Comparison of ENCODE assay signal across 12 cellular contexts in genomic region chr2:86305195-86305975, GRCh38. TPM values are rescaled to one million over a fixed set of nuclear protein-coding genes. Genes with fewer than 3 reads are reported as not detected.
"Had no signal": no experiment of that assay in that cellular context is flagged by ENCODE, and none has a peak within 500 bp of the region (broad histone marks: within the 10 kb centered on the region; RNA-seq: fewer than 3 reads in every experiment).

No MANE protein-coding gene starts in this region.

- H3K9me3 ChIP-seq: colonic mucosa, neutrophil, tibial artery had no signal

- H3K4me3 ChIP-seq: colonic mucosa, smooth muscle cell, tibial artery had no signal

- H3K27ac Mint-ChIP-seq: activated CD4-positive, alpha-beta memory T cell treated with anti-CD3 and anti-CD28 coated beads for 36 hours; T-cell had no signal

- H3K27ac ChIP-seq: colonic mucosa, foreskin keratinocyte, neutrophil had no signal

- DNase-seq: activated CD4-positive, alpha-beta memory T cell treated with anti-CD3 and anti-CD28 coated beads for 36 hours; caudate nucleus; colonic mucosa; foreskin keratinocyte; left ventricle myocardium superior; T-cell; T1000; tibial artery had no signal

- H3K36me3 ChIP-seq: colonic mucosa, neutrophil, tibial artery had no signal

- H3K4me1 Mint-ChIP-seq: T-cell had no signal

- H3K4me1 ChIP-seq: colonic mucosa, foreskin keratinocyte had no signal

- H3K4me3 Mint-ChIP-seq: activated CD4-positive, alpha-beta memory T cell treated with anti-CD3 and anti-CD28 coated beads for 36 hours; T-cell had no signal

- H3K27me3 ChIP-seq: colonic mucosa, tibial artery had no signal

- H3K36me3 Mint-ChIP-seq: activated CD4-positive, alpha-beta memory T cell treated with anti-CD3 and anti-CD28 coated beads for 36 hours; T-cell had no signal

- H3K9me3 Mint-ChIP-seq: activated CD4-positive, alpha-beta memory T cell treated with anti-CD3 and anti-CD28 coated beads for 36 hours; T-cell had no signal

- ATAC-seq: foreskin keratinocyte, left ventricle myocardium superior, T-cell had no signal

- FAIRE-seq: endothelial cell of umbilical vein, keratinocyte had no signal

- H3K4me2 ChIP-seq: smooth muscle cell had no signal

RNA-seq across cellular contexts. Expression of gene REEP1, which starts 32.0 kb away (rescaled TPM):
- total RNA-seq: smooth muscle cell had no signal
